Comparison of ENCODE assay signal across 28 cellular contexts in the genomic region with DNA sequence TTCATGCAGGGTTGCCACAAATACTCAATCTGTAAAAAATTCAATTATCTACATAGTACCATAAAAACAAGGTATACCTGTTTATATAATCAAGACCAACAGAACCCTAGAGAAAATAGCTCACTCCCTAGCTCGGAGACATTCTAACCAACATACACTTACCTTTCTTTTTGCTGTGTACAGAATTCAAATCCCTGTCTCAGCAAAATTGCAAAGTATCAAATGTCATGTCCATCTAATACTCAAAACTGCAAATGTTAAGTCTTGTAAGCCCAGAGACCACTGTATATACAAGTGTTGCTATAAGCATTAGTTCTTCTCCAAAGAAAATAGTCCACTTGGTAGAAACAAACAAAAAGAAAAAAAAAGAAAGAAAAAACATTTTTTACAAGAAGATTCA. TPM values are rescaled to one million over a fixed set of nuclear protein-coding genes. Genes with fewer than 3 reads are reported as not detected.
"Had no signal": no experiment of that assay in that cellular context is flagged by ENCODE, and none has a peak within 500 bp of the region (broad histone marks: within the 10 kb centered on the region; RNA-seq: fewer than 3 reads in every experiment).

No MANE protein-coding gene starts in this region.

- H3K4me1 ChIP-seq: colonic mucosa, esophagus squamous epithelium, gastrocnemius medialis, left lung, lower lobe of right lung had no signal

- H3K4me3 ChIP-seq: colonic mucosa, esophagus squamous epithelium, gastrocnemius medialis, heart right ventricle, left lung, lower lobe of right lung, mucosa of descending colon had no signal

- H3K36me3 ChIP-seq: colonic mucosa, esophagus squamous epithelium, gastrocnemius medialis, heart right ventricle, left lung, lower lobe of right lung had no signal

- FAIRE-seq: endometrium, islet of Langerhans, keratinocyte had no signal

- ATAC-seq: effector memory CD8-positive, alpha-beta T cell; esophagus mucosa; gastrocnemius medialis; heart right ventricle; left cardiac atrium; left lung; left ventricle myocardium superior; lower lobe of right lung; mucosa of descending colon had no signal

- H3K27ac ChIP-seq: colonic mucosa, epithelial cell of prostate, esophagus squamous epithelium, gastrocnemius medialis, heart right ventricle, left lung, lower lobe of right lung had no signal

- H3K9me3 ChIP-seq: colonic mucosa, esophagus squamous epithelium, gastrocnemius medialis, heart right ventricle, left lung, lower lobe of right lung, mucosa of descending colon had no signal

- DNase-seq: colonic mucosa; cortex of kidney; effector CD8-positive, alpha-beta T cell; effector memory CD8-positive, alpha-beta T cell; endodermal cell; erythroblast; esophagus squamous epithelium; foreskin fibroblast; foreskin melanocyte; gastrocnemius medialis; glutamatergic neuron; head of caudate nucleus; heart right ventricle; hippocampal formation; left cardiac atrium; left lung; left ventricle myocardium superior; lower lobe of right lung; mesenchymal stem cell; mucosa of descending colon; naive B cell had no signal

- H3K27me3 ChIP-seq: colonic mucosa, esophagus squamous epithelium, gastrocnemius medialis had no signal

RNA-seq across cellular contexts. Expression of a gene that starts 16.2 kb away (rescaled TPM):
- total RNA-seq: endodermal cell, kidney epithelial cell, myocyte had no signal
- polyA plus RNA-seq: keratinocyte had no signal

RNA-seq across cellular contexts. Expression of a gene that starts 38.6 kb away (rescaled TPM):
- total RNA-seq: kidney epithelial cell, myocyte had no signal
